ENCODE assay signal across 8 cellular contexts in the genomic region with DNA sequence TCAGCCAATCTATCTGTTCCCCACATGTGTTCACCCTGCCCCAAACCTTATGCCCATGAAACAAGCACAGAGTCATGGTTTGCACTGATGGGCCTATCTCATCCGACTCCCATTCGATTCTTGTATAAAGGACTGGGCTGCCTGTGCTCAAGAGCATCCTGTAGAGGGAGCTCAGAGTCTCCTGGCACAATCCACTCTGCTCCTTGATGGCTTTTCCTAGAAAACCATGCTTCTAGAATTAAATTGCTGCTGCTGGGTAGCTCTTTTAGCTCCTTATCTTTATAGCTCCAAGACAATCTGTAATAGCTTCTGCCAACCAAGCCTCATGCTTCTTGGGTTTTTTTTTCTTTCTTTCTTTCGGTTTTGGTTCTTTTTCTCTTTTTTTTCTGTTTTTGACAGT. TPM values are rescaled to one million over a fixed set of nuclear protein-coding genes. Genes with fewer than 3 reads are reported as not detected.
A peak's percentile ranks its signal among the peaks of the same experiment; 100 is the strongest.
DNase-seq lines count a peak whose midpoint lies in the region; ATAC-seq and TF ChIP-seq lines count a peak whose summit lies in the region.

No MANE protein-coding gene starts in this region.

- WGBS in hepatocyte (ENCODE audit: low lambda C conversion rate, missing lambda C conversion rate), result 20% methylated on average over 3 of the region's 3 CpGs
- 42 to 52% (median 47%) methylated on average over 3 of the region's 3 CpGs for WGBS in heart left ventricle, 4 donors

- no peak overlapping the region for H3K4me2 ChIP-seq in HCT116 (ENCODE audit: low read length)
- no peak overlapping the region for H3K4me2 ChIP-seq in hepatocyte

- BruUV-seq in HCT116 (replicated peaks; lab: Mats Ljungman, UMichigan), result no TSS peak

- peaks cover 13% of the 10 kb centered on the region for H3K36me3 Mint-ChIP-seq in activated CD4-positive, alpha-beta T cell treated with anti-CD3 and anti-CD28 coated beads for 36 hours (ENCODE audit: low read depth)

- no peaks in the 10 kb centered on the region for H3K9me3 Mint-ChIP-seq in activated CD4-positive, alpha-beta T cell treated with anti-CD3 and anti-CD28 coated beads for 36 hours (ENCODE audit: low read depth)

- CTCF ChIA-PET in HCT116 (lab: Charles Lee), result interaction anchor here (1.0 to 1.6 kb wide), 9 partner anchors 12 to 132 kb away, joined by 3 to 9 read pairs (median 4); a partner anchor contains a TSS
- CTCF ChIA-PET in activated CD4-positive, alpha-beta T cell treated with anti-CD3 and anti-CD28 coated beads for 36 hours (lab: Charles Lee), result interaction anchor here (0.9 to 1.0 kb wide), 2 partner anchors 15 to 132 kb away, joined by 3 to 5 read pairs; no protein-coding TSS in a partner anchor

- no peak overlapping the region for H3K27ac Mint-ChIP-seq in activated CD4-positive, alpha-beta T cell treated with anti-CD3 and anti-CD28 coated beads for 36 hours

- no peak overlapping the region for H3K9ac ChIP-seq in HCT116 (ENCODE audit: low read length)

- POLR2A ChIA-PET in HCT116 (lab: Charles Lee), result no interaction called here
- POLR2A ChIA-PET in activated CD4-positive, alpha-beta T cell treated with anti-CD3 and anti-CD28 coated beads for 36 hours (lab: Charles Lee), result interaction anchor here (0.7 kb wide), 1 partner anchor 14 kb away, joined by 5 read pairs; no protein-coding TSS in a partner anchor

- H3K27me3 Mint-ChIP-seq in activated CD4-positive, alpha-beta T cell treated with anti-CD3 and anti-CD28 coated beads for 36 hours, result no peaks in the 10 kb centered on the region

- TF ChIP-seq RAD21 in HCT116 (IDR thresholded peaks at IDR 0.05; ENCODE audit: low read depth), result peak; percentile 58

- TF ChIP-seq POLR2A in HCT116 (IDR thresholded peaks at IDR 0.05; ENCODE audit: borderline replicate concordance, extremely low read depth, insufficient read depth, insufficient read length) (no peak), heart left ventricle (IDR thresholded peaks at IDR 0.05) (no peak)

- H3K9me2 ChIP-seq in HCT116 (ENCODE audit: insufficient read depth), result no peaks in the 10 kb centered on the region
- H3K9me2 ChIP-seq in hepatocyte (replicated peaks; ENCODE audit: insufficient read depth), result no peaks in the 10 kb centered on the region

- no peaks in the 10 kb centered on the region for H3K79me2 ChIP-seq in HCT116 (ENCODE audit: insufficient read depth, low read length)
- peaks cover 5% of the 10 kb centered on the region for H3K79me2 ChIP-seq in hepatocyte

- peaks cover 8% of the 10 kb centered on the region for H3K4me1 Mint-ChIP-seq in activated CD4-positive, alpha-beta T cell treated with anti-CD3 and anti-CD28 coated beads for 36 hours

- H3K4me3 ChIP-seq in HCT116 (replicated peaks in 1 of 2; ENCODE audit: low read depth in 1 of 2, low read length in 2 of 2) (no peak overlapping the region), hepatocyte (no peak overlapping the region), heart left ventricle (no peak overlapping the region)

- no peaks in the 10 kb centered on the region for H4K20me1 ChIP-seq in HCT116 (ENCODE audit: insufficient read depth)
- no peaks in the 10 kb centered on the region for H4K20me1 ChIP-seq in hepatocyte (ENCODE audit: insufficient read depth, poor library complexity, severe bottlenecking)

- TF ChIP-seq CTCF in HCT116 (IDR thresholded peaks at IDR 0.05 in 2 of 3, conservative IDR thresholded peaks at IDR 0.05 in 1 of 3; ENCODE audit: borderline replicate concordance in 1 of 3, insufficient read depth in 1 of 3, low read depth in 2 of 3, low read length in 2 of 3) (peak; percentile 40 to 77 (median 66); a peak in 5 of 6 replicates), hepatocyte (IDR thresholded peaks at IDR 0.05; ENCODE audit: poor library complexity) (peak; percentile 53), heart left ventricle (IDR thresholded peaks at IDR 0.05) (peak in 4 of 12 donors; percentile 6 to 35 (median 24))

- H3K27ac ChIP-seq in HCT116 (ENCODE audit: low read depth, low read length), result no peak overlapping the region
- H3K27ac ChIP-seq in hepatocyte, result no peak overlapping the region
- no peak overlapping the region for H3K27ac ChIP-seq in heart left ventricle

- intact Hi-C loops in HCT116 (cut with micrococcal nuclease) (no loop called here), heart left ventricle (cut with DNase I) (no loop called here)
- intact Hi-C loops in activated CD4-positive, alpha-beta T cell treated with anti-CD3 and anti-CD28 coated beads for 36 hours (cut with DNase I, micrococcal nuclease), result no loop called here

- no peaks in the 10 kb centered on the region for H3K27me3 ChIP-seq in HCT116 (ENCODE audit: insufficient read depth, low read length)
- no peaks in the 10 kb centered on the region for H3K27me3 ChIP-seq in hepatocyte
- H3K27me3 ChIP-seq in heart left ventricle, result no peaks in the 10 kb centered on the region

- DNase-seq in AG08396 (ENCODE audit: low spot score), result peak; percentile 29
- DNase-seq in HCT116 (ENCODE audit: low read depth, low spot score), result no peak
- DNase-seq in hepatocyte (ENCODE audit: low spot score), result peak; percentile 65
- DNase-seq in activated CD4-positive, alpha-beta T cell treated with anti-CD3 and anti-CD28 coated beads for 36 hours, result no peak
- no peak for DNase-seq in heart left ventricle

- RAD21 ChIA-PET in HCT116 (lab: Charles Lee; ENCODE audit: low non-redundant PET in 1 of 2, low total read pairs in 2 of 2, uncharacterized antibody in 2 of 2, unreplicated experiment in 2 of 2), result no interaction called here

- no peaks in the 10 kb centered on the region for H3K9me3 ChIP-seq in HCT116 (ENCODE audit: control insufficient read depth in 1 of 2, insufficient read depth in 1 of 2, low read depth in 1 of 2, low read length in 2 of 2)
- no peaks in the 10 kb centered on the region for H3K9me3 ChIP-seq in hepatocyte (ENCODE audit: low read depth)
- no peaks in the 10 kb centered on the region for H3K9me3 ChIP-seq in heart left ventricle

- peaks cover 12 to 23% of the 10 kb centered on the region in 2 experiments for H3K4me1 ChIP-seq in HCT116 (ENCODE audit: control insufficient read depth in 1 of 2, insufficient read depth in 2 of 2, low read length in 2 of 2)
- H3K4me1 ChIP-seq in hepatocyte (ENCODE audit: insufficient read depth), result no peaks in the 10 kb centered on the region
- peaks cover 0 to 9% (median 5%) of the 10 kb centered on the region in 12 donors for H3K4me1 ChIP-seq in heart left ventricle

- ATAC-seq in HCT116 (peak; percentile 55), SK-N-SH treated with all-trans-retinoic acid at 6 μM for 48 hours (peak; percentile 64), HG02571 (IDR thresholded peaks at IDR 0.05; ENCODE audit: unreplicated experiment) (no peak), heart left ventricle (no peak), HG03432 (IDR thresholded peaks at IDR 0.05; ENCODE audit: unreplicated experiment) (no peak)
- no peak for ATAC-seq in activated CD4-positive, alpha-beta T cell treated with anti-CD3 and anti-CD28 coated beads for 36 hours

- H2AFZ ChIP-seq in HCT116 (ENCODE audit: low read depth, low read length, poor library complexity, severe bottlenecking), result no peak overlapping the region
- H2AFZ ChIP-seq in hepatocyte, result no peak overlapping the region

- H3K36me3 ChIP-seq in HCT116 (ENCODE audit: control insufficient read depth in 1 of 2, insufficient read depth in 2 of 2, low read length in 2 of 2) (peaks cover 10 to 11% of the 10 kb centered on the region in 2 experiments; a peak in 2 of 4 replicates), hepatocyte (replicated peaks; ENCODE audit: insufficient read depth, low read depth) (no peaks in the 10 kb centered on the region), heart left ventricle (peaks cover 0 to 49% (median 41%) of the 10 kb centered on the region in 9 donors)

- H3K4me3 Mint-ChIP-seq in activated CD4-positive, alpha-beta T cell treated with anti-CD3 and anti-CD28 coated beads for 36 hours, result no peak overlapping the region

TF ChIP-seq in HCT116, 20 proteins besides CTCF, POLR2A, EP300 and RAD21 (continues in another document):
- TF ChIP-seq SP1 (IDR thresholded peaks at IDR 0.05; ENCODE audit: low read depth) (no peak), JUND (IDR thresholded peaks at IDR 0.05) (no peak)

RNA-seq across cellular contexts. Expression of a gene that starts 9.7 kb away (rescaled TPM):
- total RNA-seq in HCT116 (2021; ENCODE audit: unreplicated experiment) (5.4 TPM), hepatocyte (4.1 and 5.4 TPM in 2 replicates), heart left ventricle (1 to 10 TPM in 7 of 9 donors, under 1 TPM in 2; 0.40 to 2.7 (median 2.0) TPM)
- 1.6 and 1.9 TPM in 2 replicates for polyA plus RNA-seq in HCT116 (2012)
- polyA plus RNA-seq in hepatocyte (2.8 and 3.7 TPM in 2 replicates), heart left ventricle (under 1 TPM; 0.73 to 0.99 TPM)
- 1 to 10 TPM; 2.9 TPM for total RNA-seq in activated CD4-positive, alpha-beta T cell treated with anti-CD3 and anti-CD28 coated beads for 36 hours

RNA-seq across cellular contexts. Expression of a gene that starts 17.4 kb away (rescaled TPM):
- total RNA-seq in HCT116 (2021; ENCODE audit: unreplicated experiment) (11.1 TPM), hepatocyte (6.2 and 7.1 TPM in 2 replicates), heart left ventricle (1 to 10 TPM; 2.7 to 7.4 (median 5.3) TPM)
- 7.8 and 9.6 TPM in 2 replicates for polyA plus RNA-seq in HCT116 (2012)
- polyA plus RNA-seq in hepatocyte (5.3 and 6.9 TPM in 2 replicates), heart left ventricle (1 to 10 TPM; 4.3 to 4.7 TPM)
- total RNA-seq in activated CD4-positive, alpha-beta T cell treated with anti-CD3 and anti-CD28 coated beads for 36 hours, result 10 to 100 TPM in 1 of 2 experiments, 1 to 10 TPM in 1; 9.6 to 10.9 TPM

RNA-seq across cellular contexts. Expression of a gene that starts 37.6 kb away (rescaled TPM):
- total RNA-seq in HCT116 (2021; ENCODE audit: unreplicated experiment), result not detected
- not detected in 2 replicates for polyA plus RNA-seq in HCT116 (2012)
- total RNA-seq in hepatocyte, result not detected in 2 replicates
- polyA plus RNA-seq in hepatocyte, result not detected in 2 replicates
- not detected for total RNA-seq in activated CD4-positive, alpha-beta T cell treated with anti-CD3 and anti-CD28 coated beads for 36 hours
- not detected for total RNA-seq in heart left ventricle
- polyA plus RNA-seq in heart left ventricle, result not detected

RNA-seq across cellular contexts. Expression of a gene that starts 46.8 kb away (rescaled TPM):
- total RNA-seq in HCT116 (2021; ENCODE audit: unreplicated experiment), result 0.59 TPM
- 1.0 TPM in 2 replicates for polyA plus RNA-seq in HCT116 (2012)
- total RNA-seq in hepatocyte, result 0.10 and 0.28 TPM in 2 replicates
- polyA plus RNA-seq in hepatocyte, result 0.06 TPM in 1 of 2 replicates, not detected in the other
- total RNA-seq in activated CD4-positive, alpha-beta T cell treated with anti-CD3 and anti-CD28 coated beads for 36 hours, result not detected
- under 1 TPM in 1 of 9 donors, not detected in 8; 0.57 TPM for total RNA-seq in heart left ventricle
- polyA plus RNA-seq in heart left ventricle, result not detected

Comparison
In these comparisons a context has a peak if more than half of its experiments do, and no peak if none do; other contexts are left out.
1. DNase-seq: peak in AG08396 (single experiment) and hepatocyte (single experiment); none in HCT116 (single experiment), activated CD4-positive, alpha-beta T cell treated with anti-CD3 and anti-CD28 coated beads for 36 hours (single experiment) and heart left ventricle (0 of 5).
2. ATAC-seq: peak in HCT116 (single experiment) and SK-N-SH treated with all-trans-retinoic acid at 6 μM for 48 hours (single experiment); none in HG02571 (single experiment), activated CD4-positive, alpha-beta T cell treated with anti-CD3 and anti-CD28 coated beads for 36 hours (single experiment), heart left ventricle (0 of 4) and HG03432 (single experiment).